ENCODE assay signal across 7 cellular contexts in the genomic region with DNA sequence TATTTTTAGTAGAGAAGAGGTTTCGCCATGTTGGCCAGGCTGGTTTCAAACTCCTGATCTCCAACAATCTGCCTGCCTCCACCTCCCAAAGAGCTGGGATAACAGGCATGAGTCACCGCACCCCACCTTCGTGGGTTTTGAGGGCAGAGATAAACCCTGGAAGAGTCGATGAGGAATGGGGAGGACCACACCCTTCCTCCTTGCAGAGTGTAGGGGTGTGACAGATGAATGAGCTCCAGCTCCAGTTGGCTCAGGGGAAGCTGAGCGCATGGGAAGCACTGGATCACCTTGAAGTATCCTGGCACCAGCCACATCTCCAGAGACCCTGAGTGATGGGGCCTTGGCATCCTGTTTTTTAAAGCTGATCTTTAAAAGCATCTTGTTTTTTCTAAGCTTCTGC. TPM values are rescaled to one million over a fixed set of nuclear protein-coding genes. Genes with fewer than 3 reads are reported as not detected.
"Had no signal": no experiment of that assay in that cellular context is flagged by ENCODE, and none has a peak within 500 bp of the region (broad histone marks: within the 10 kb centered on the region; RNA-seq: fewer than 3 reads in every experiment).

No MANE protein-coding gene starts in this region.

RNA-seq across cellular contexts. Expression of gene SPDYE2B, which starts 32.4 kb away (rescaled TPM):
- total RNA-seq: GM23338, H1, H9, HepG2, HFFc6, HT1080 had no signal
- polyA plus RNA-seq: H1, HepG2, IgD-negative memory B cell had no signal
